ENCODE assay signal across 10 cellular contexts in genomic region chr12:6745751-6746525, GRCh38. TPM values are rescaled to one million over a fixed set of nuclear protein-coding genes. Genes with fewer than 3 reads are reported as not detected.
DNase-seq lines count a peak whose midpoint lies in the region; ATAC-seq, FAIRE-seq and TF ChIP-seq lines count a peak whose summit lies in the region.
"Had no signal": no experiment of that assay in that cellular context is flagged by ENCODE, and none has a peak within 500 bp of the region (broad histone marks: within the 10 kb centered on the region; RNA-seq: fewer than 3 reads in every experiment).

No MANE protein-coding gene starts in this region.

- no peak overlapping the region for H3K4me3 ChIP-seq in HCT116 (replicated peaks in 1 of 2; ENCODE audit: low read depth in 1 of 2, low read length in 2 of 2)
- H3K4me3 ChIP-seq in spleen, result peak overlapping the region in 1 of 8 donors; percentile 56
- H3K4me3 ChIP-seq: tibial artery had no signal

- H3K9ac ChIP-seq in HCT116 (ENCODE audit: low read length), result no peak overlapping the region

- DNase-seq in HCT116 (ENCODE audit: low read depth, low spot score) (no peak), RWPE1 (ENCODE audit: low spot score) (peak; percentile 31), foreskin keratinocyte (peak; percentile 50 to 73), spleen (peak; percentile 79), NCI-H1417 (lab: John Stamatoyannopoulos, UW) (no peak), H54 (ENCODE audit: insufficient read length, low spot score) (no peak)
- no peak for DNase-seq in central memory CD4-positive, alpha-beta T cell
- DNase-seq: NCI-H524 treated with DMSO at 0.1 percent for 48 hours, tibial artery had no signal

- POLR2A ChIA-PET in HCT116 (lab: Charles Lee), result interaction anchor here (0.6 to 1.6 kb wide), 2 partner anchors 7 to 38 kb away, joined by 3 to 4 read pairs; partner anchors contain the start of gene MLF2
- POLR2A ChIA-PET in RWPE1 (lab: Yijun Ruan, JAX; ENCODE audit: low non-redundant PET), result no interaction called here

- H3K79me2 ChIP-seq in HCT116 (ENCODE audit: insufficient read depth, low read length), result peaks cover 11% of the 10 kb centered on the region; the same call in 1 of the 2 replicates

- H3K36me3 ChIP-seq in HCT116 (ENCODE audit: control insufficient read depth in 1 of 2, insufficient read depth in 2 of 2, low read length in 2 of 2), result peaks cover 34 to 46% of the 10 kb centered on the region in 2 experiments; a peak in 3 of 4 replicates
- peaks cover 0 to 50% (median 42%) of the 10 kb centered on the region in 6 donors for H3K36me3 ChIP-seq in spleen

- H3K27ac ChIP-seq in HCT116 (ENCODE audit: low read depth, low read length) (no peak overlapping the region), RWPE1 (peak overlapping the region; percentile 73), foreskin keratinocyte (peak overlapping the region; percentile 46), spleen (peak overlapping the region; percentile 20 to 92 (median 84))
- H3K27ac ChIP-seq: tibial artery had no signal

- no peaks in the 10 kb centered on the region for H4K20me1 ChIP-seq in HCT116 (ENCODE audit: insufficient read depth)

- FAIRE-seq in H54 (lab: Jason Lieb, UNC), result no peak

- H3K27me3 ChIP-seq in HCT116 (ENCODE audit: insufficient read depth, low read length) (no peaks in the 10 kb centered on the region), foreskin keratinocyte (no peaks in the 10 kb centered on the region), spleen (replicated peaks in 1 of 7) (no peaks in the 10 kb centered on the region)
- H3K27me3 ChIP-seq: tibial artery had no signal

- H3K4me1 ChIP-seq in HCT116 (ENCODE audit: control insufficient read depth in 1 of 2, insufficient read depth in 2 of 2, low read length in 2 of 2) (peaks cover 0 to 12% of the 10 kb centered on the region in 2 experiments; a peak in 2 of 4 replicates), foreskin keratinocyte (peaks cover 9% of the 10 kb centered on the region), spleen (peaks cover 0 to 30% (median 17%) of the 10 kb centered on the region in 6 donors)
- H3K4me1 ChIP-seq: tibial artery had no signal

- no peak for TF ChIP-seq RAD21 in HCT116 (IDR thresholded peaks at IDR 0.05; ENCODE audit: low read depth)

- RAD21 ChIA-PET in HCT116 (lab: Charles Lee; ENCODE audit: low non-redundant PET in 1 of 2, low total read pairs in 2 of 2, uncharacterized antibody in 2 of 2, unreplicated experiment in 2 of 2), result no interaction called here

- ATAC-seq in HCT116 (peak; percentile 37), foreskin keratinocyte (peak; percentile 86)

- TF ChIP-seq CTCF in HCT116 (IDR thresholded peaks at IDR 0.05 in 2 of 3, conservative IDR thresholded peaks at IDR 0.05 in 1 of 3; ENCODE audit: borderline replicate concordance in 1 of 3, insufficient read depth in 1 of 3, low read depth in 2 of 3, low read length in 2 of 3) (no peak), RWPE1 (conservative IDR thresholded peaks at IDR 0.05; ENCODE audit: low read depth) (no peak), foreskin keratinocyte (conservative IDR thresholded peaks at IDR 0.05) (no peak), spleen (IDR thresholded peaks at IDR 0.05 in 8 of 11, conservative IDR thresholded peaks at IDR 0.05 in 3 of 11) (peak in 1 of 11 experiments; percentile 20)

- H3K9me3 ChIP-seq in HCT116 (ENCODE audit: control insufficient read depth in 1 of 2, insufficient read depth in 1 of 2, low read depth in 1 of 2, low read length in 2 of 2) (no peaks in the 10 kb centered on the region), spleen (peaks cover 0 to 6% (median 0%) of the 10 kb centered on the region in 8 donors)
- H3K9me3 ChIP-seq: tibial artery had no signal

- intact Hi-C loops in HCT116 (cut with micrococcal nuclease), result no loop called here
- intact Hi-C loops in spleen (cut with DNase I; ENCODE audit: low total_unique reads), result no loop called here

- H3K9me2 ChIP-seq in HCT116 (ENCODE audit: insufficient read depth), result no peaks in the 10 kb centered on the region

- CTCF ChIA-PET in HCT116 (lab: Charles Lee), result no interaction called here
- CTCF ChIA-PET in RWPE1 (lab: Yijun Ruan, JAX), result interaction anchor here (0.6 to 1.1 kb wide), 5 partner anchors 20 to 292 kb away, joined by 3 to 4 read pairs (median 3); partner anchors contain the start of gene PTMS

- WGBS in spleen, 5 donors, result 40 to 47% (median 46%) methylated on average over 13 of the region's 13 CpGs

- H2AFZ ChIP-seq in HCT116 (ENCODE audit: low read depth, low read length, poor library complexity, severe bottlenecking), result no peak overlapping the region

- TF ChIP-seq POLR2A in HCT116 (IDR thresholded peaks at IDR 0.05; ENCODE audit: borderline replicate concordance, extremely low read depth, insufficient read depth, insufficient read length) (no peak), spleen (IDR thresholded peaks at IDR 0.05) (no peak), H54 (IDR thresholded peaks at IDR 0.05; ENCODE audit: low read depth, low read length) (no peak)

- BruUV-seq in HCT116 (replicated peaks; lab: Mats Ljungman, UMichigan), result no TSS peak

- H3K4me2 ChIP-seq in HCT116 (ENCODE audit: low read length), result no peak overlapping the region

TF ChIP-seq in HCT116, 20 proteins besides CTCF, POLR2A, EP300 and RAD21 (continues in another document):
- TF ChIP-seq TCF7L2 (IDR thresholded peaks at IDR 0.05; ENCODE audit: borderline replicate concordance, extremely low read depth, insufficient read depth, insufficient read length), result no peak
- TF ChIP-seq ZBTB33 (IDR thresholded peaks at IDR 0.05; ENCODE audit: extremely low read depth, insufficient replicate concordance, low read length), result no peak
- TF ChIP-seq REST (IDR thresholded peaks at IDR 0.05; ENCODE audit: low read depth), result no peak
- TF ChIP-seq EZH2phosphoT487 (IDR thresholded peaks at IDR 0.05; ENCODE audit: borderline replicate concordance), result no peak

RNA-seq across cellular contexts. Expression of gene MLF2, which starts 7.0 kb away (rescaled TPM):
- total RNA-seq in HCT116 (2021; ENCODE audit: unreplicated experiment) (309 TPM), foreskin keratinocyte (180 and 181 TPM in 2 replicates), spleen (100 to 1,000 TPM in 5 of 7 donors, 10 to 100 TPM in 2; 85.4 to 123 (median 104) TPM)
- polyA plus RNA-seq in HCT116 (2012), result 328 and 383 TPM in 2 replicates
- polyA plus RNA-seq in foreskin keratinocyte (285 and 297 TPM in 2 replicates), spleen (100 to 1,000 TPM in 2 of 3 donors, 10 to 100 TPM in 1; 78.0 to 116 (median 101) TPM)

RNA-seq across cellular contexts. Expression of gene PTMS, which starts 20.2 kb away (rescaled TPM):
- 494 TPM for total RNA-seq in HCT116 (2021; ENCODE audit: unreplicated experiment)
- 414 and 526 TPM in 2 replicates for polyA plus RNA-seq in HCT116 (2012)
- total RNA-seq in foreskin keratinocyte, result 119 and 129 TPM in 2 replicates
- 390 and 426 TPM in 2 replicates for polyA plus RNA-seq in foreskin keratinocyte
- total RNA-seq in spleen, result 100 to 1,000 TPM in 1 of 7 donors, 10 to 100 TPM in 6; 47.4 to 130 (median 89.1) TPM
- polyA plus RNA-seq in spleen, result 100 to 1,000 TPM in 2 of 3 donors, 10 to 100 TPM in 1; 70.5 to 169 (median 102) TPM

RNA-seq across cellular contexts. Expression of gene COPS7A, which starts 22.1 kb away (rescaled TPM):
- 67.8 TPM for total RNA-seq in HCT116 (2021; ENCODE audit: unreplicated experiment)
- 92.1 and 108 TPM in 2 replicates for polyA plus RNA-seq in HCT116 (2012)
- total RNA-seq in foreskin keratinocyte, result 52.0 and 52.7 TPM in 2 replicates
- polyA plus RNA-seq in foreskin keratinocyte, result 53.6 and 60.4 TPM in 2 replicates
- 10 to 100 TPM; 40.5 to 61.9 (median 49.9) TPM for total RNA-seq in spleen
- polyA plus RNA-seq in spleen, result 10 to 100 TPM; 29.6 to 50.6 (median 33.7) TPM

RNA-seq across cellular contexts. Expression of gene LAG3, which starts 26.4 kb away (rescaled TPM):
- total RNA-seq in HCT116 (2021; ENCODE audit: unreplicated experiment) (3.3 TPM), foreskin keratinocyte (0.07 and 0.24 TPM in 2 replicates), spleen (10 to 100 TPM in 6 of 7 donors, 1 to 10 TPM in 1; 9.4 to 29.4 (median 17.9) TPM)
- 1.7 and 2.0 TPM in 2 replicates for polyA plus RNA-seq in HCT116 (2012)
- polyA plus RNA-seq in foreskin keratinocyte (0.12 and 0.20 TPM in 2 replicates), spleen (1 to 10 TPM; 3.7 to 4.7 (median 4.5) TPM)

RNA-seq across cellular contexts. Expression of gene CD4, which starts 43.4 kb away (rescaled TPM):
- total RNA-seq in HCT116 (2021; ENCODE audit: unreplicated experiment), result 0.42 TPM
- polyA plus RNA-seq in HCT116 (2012), result 1.1 and 1.3 TPM in 2 replicates
- total RNA-seq in foreskin keratinocyte, result not detected in 2 replicates
- 0.02 TPM in 1 of 2 replicates, not detected in the other for polyA plus RNA-seq in foreskin keratinocyte
- 100 to 1,000 TPM; 104 to 207 (median 180) TPM for total RNA-seq in spleen
- 10 to 100 TPM; 21.8 to 32.8 (median 23.3) TPM for polyA plus RNA-seq in spleen
- polyA plus RNA-seq: neural cell had no signal

Comparison
In these comparisons a context has a peak if more than half of its experiments do, and no peak if none do; other contexts are left out.
1. DNase-seq: peak in RWPE1 (single experiment), foreskin keratinocyte (2 of 2) and spleen (single experiment); none in HCT116 (single experiment), NCI-H1417 (0 of 3), central memory CD4-positive, alpha-beta T cell (single experiment) and H54 (single experiment).